ENCODE assay signal across 25 cellular contexts in the genomic region with DNA sequence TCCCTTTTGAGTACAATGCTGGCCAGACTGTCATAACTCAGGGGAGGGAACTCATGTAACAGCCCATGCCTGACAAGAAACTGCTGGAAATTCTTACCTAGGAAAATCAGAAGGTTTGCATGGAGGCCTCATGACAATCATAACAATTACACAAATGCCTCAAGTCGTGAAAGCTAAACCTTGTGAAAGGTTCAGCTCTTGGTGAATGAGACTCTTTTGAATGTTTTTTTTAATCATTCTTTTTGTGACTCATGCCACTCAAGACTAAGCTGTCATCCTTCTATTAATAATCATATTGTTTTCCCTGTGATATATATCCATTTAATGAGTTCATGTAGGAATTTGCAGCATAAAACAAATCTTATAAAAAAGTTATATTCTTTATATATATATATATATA.
DNase-seq lines count a peak whose midpoint lies in the region; TF ChIP-seq lines count a peak whose summit lies in the region.
"Had no signal": no experiment of that assay in that cellular context is flagged by ENCODE, and none has a peak within 500 bp of the region (broad histone marks: within the 10 kb centered on the region; RNA-seq: fewer than 3 reads in every experiment).

No MANE protein-coding gene starts in this region.

- BruUV-seq in PC-9 (replicated peaks; lab: Mats Ljungman, UMichigan) = no TSS peak

- H3K4me3 ChIP-seq in SK-N-MC (no peak overlapping the region), hepatocyte (no peak overlapping the region), PC-9 (no peak overlapping the region)
- H3K4me3 ChIP-seq: colonic mucosa, GM23338, heart right ventricle, mucosa of descending colon, psoas muscle, testis had no signal

- H3K9me3 ChIP-seq in SK-N-MC (ENCODE audit: low read depth, low read length) (no peaks in the 10 kb centered on the region), hepatocyte (ENCODE audit: low read depth) (no peaks in the 10 kb centered on the region), PC-9 (ENCODE audit: insufficient read depth, low read depth) (no peaks in the 10 kb centered on the region)
- H3K9me3 ChIP-seq: colonic mucosa, heart right ventricle, mucosa of descending colon, psoas muscle, testis had no signal

- intact Hi-C loops in PC-9 (cut with micrococcal nuclease; ENCODE audit: unreplicated experiment) = no loop called here

- H3K36me3 ChIP-seq in SK-N-MC (ENCODE audit: insufficient read depth, low read length) (no peaks in the 10 kb centered on the region), hepatocyte (replicated peaks; ENCODE audit: insufficient read depth, low read depth) (no peaks in the 10 kb centered on the region), PC-9 (ENCODE audit: low read depth) (no peaks in the 10 kb centered on the region)
- H3K36me3 ChIP-seq: colonic mucosa, heart right ventricle had no signal

- H3K27me3 ChIP-seq in hepatocyte (no peaks in the 10 kb centered on the region), PC-9 (ENCODE audit: insufficient read depth, low read depth) (no peaks in the 10 kb centered on the region)
- H3K27me3 ChIP-seq: colonic mucosa, heart right ventricle, testis had no signal

- H2AFZ ChIP-seq in hepatocyte = no peak overlapping the region
- H2AFZ ChIP-seq in PC-9 = no peak overlapping the region

- H3F3A ChIP-seq in PC-9 (ENCODE audit: insufficient read depth, low read depth) = no peaks in the 10 kb centered on the region

- H3K79me2 ChIP-seq in hepatocyte = no peaks in the 10 kb centered on the region
- H3K79me2 ChIP-seq in PC-9 (ENCODE audit: low read depth) = no peaks in the 10 kb centered on the region

- CTCF ChIA-PET in PC-9 (lab: Charles Lee) = no interaction called here

- peak overlapping the region; percentile 94 for H3K27ac ChIP-seq in SK-N-MC
- no peak overlapping the region for H3K27ac ChIP-seq in hepatocyte
- no peak overlapping the region for H3K27ac ChIP-seq in PC-9
- H3K27ac ChIP-seq: 22Rv1, colonic mucosa, heart right ventricle, psoas muscle, testis had no signal

- 81% methylated on average over 1 of the region's 1 CpG for WGBS in hepatocyte (ENCODE audit: low lambda C conversion rate, missing lambda C conversion rate)

- TF ChIP-seq CTCF in hepatocyte (IDR thresholded peaks at IDR 0.05; ENCODE audit: poor library complexity) = no peak
- TF ChIP-seq CTCF in PC-9 (conservative IDR thresholded peaks at IDR 0.05) = no peak

- peak; percentile 16 for DNase-seq in DMS53 (lab: John Stamatoyannopoulos, UW)
- DNase-seq in DMS53 treated with DMSO at 0.1 percent for 48 hours (lab: John Stamatoyannopoulos, UW; ENCODE audit: unreplicated experiment) = no peak
- no peak for DNase-seq in SK-N-MC (ENCODE audit: low read depth, low spot score)
- peak; percentile 32 for DNase-seq in hepatic stellate cell (ENCODE audit: low spot score)
- DNase-seq in ureter (ENCODE audit: low spot score) = no peak
- no peak for DNase-seq in hepatocyte (ENCODE audit: low spot score)
- no peak for DNase-seq in PC-9
- no peak for DNase-seq in germinal center (ENCODE audit: low spot score)
- DNase-seq: activated CD4-positive, alpha-beta T cell treated with anti-CD3 and anti-CD28 coated beads, Interleukin-2, amount 50 U/mL, for 48 hours; activated CD8-positive, alpha-beta memory T cell treated with anti-CD3 and anti-CD28 coated beads, Interleukin-2, amount 50 U/mL, for 48 hours; activated effector memory CD4-positive, alpha-beta T cell treated with Interleukin-2 at 50 U/mL for 16 hours; AML-193; colonic mucosa; heart right ventricle; left ventricle myocardium superior; mucosa of descending colon; NCI-H1105 treated with DMSO at 0.1 percent for 48 hours; NCI-H2081; psoas muscle; small intestine; stimulated activated CD4-positive, alpha-beta T cell treated with anti-CD3 and anti-CD28 coated beads, Interleukin-2, amount 100 ng/mL, for 24 hours; stimulated activated naive B cell treated with anti-CD40 and anti-IgM and Interleukin-4, amounts not matched to agents 10 μg/mL and 1 μg/mL and 100 μg/mL, for 72 hours; testis had no signal

- H3K4me2 ChIP-seq in hepatocyte = no peak overlapping the region
- no peak overlapping the region for H3K4me2 ChIP-seq in PC-9
- H3K4me2 ChIP-seq: GM23338 had no signal

- no peak overlapping the region for H3K9ac ChIP-seq in SK-N-MC (ENCODE audit: insufficient read length)

- H3K4me1 ChIP-seq in hepatocyte (ENCODE audit: insufficient read depth) (peaks cover 4% of the 10 kb centered on the region), PC-9 (replicated peaks; ENCODE audit: insufficient read depth) (no peaks in the 10 kb centered on the region)
- H3K4me1 ChIP-seq: colonic mucosa, testis had no signal

- no peaks in the 10 kb centered on the region for H4K20me1 ChIP-seq in hepatocyte (ENCODE audit: insufficient read depth, poor library complexity, severe bottlenecking)
- H4K20me1 ChIP-seq in PC-9 (ENCODE audit: insufficient read depth) = no peaks in the 10 kb centered on the region

- H3K9me2 ChIP-seq in hepatocyte (replicated peaks; ENCODE audit: insufficient read depth) (no peaks in the 10 kb centered on the region), PC-9 (ENCODE audit: insufficient read depth) (no peaks in the 10 kb centered on the region)

- POLR2A ChIA-PET in PC-9 (lab: Charles Lee; ENCODE audit: unreplicated experiment) = no interaction called here

Comparison
In these comparisons a context has a peak if more than half of its experiments do, and no peak if none do; other contexts are left out.
1. DNase-seq: peak in DMS53 (single experiment) and hepatic stellate cell (single experiment); none in DMS53 treated with DMSO at 0.1 percent for 48 hours (single experiment), SK-N-MC (single experiment), ureter (single experiment), hepatocyte (single experiment), PC-9 (0 of 2) and germinal center (single experiment).